Comparison of ENCODE assay signal across 8 cellular contexts in genomic region chr2:97697252-97698235, GRCh38. TPM values are rescaled to one million over a fixed set of nuclear protein-coding genes. Genes with fewer than 3 reads are reported as not detected.
DNase-seq lines count a peak whose midpoint lies in the region; ATAC-seq and TF ChIP-seq lines count a peak whose summit lies in the region.

No MANE protein-coding gene starts in this region.

- H3K27me3 ChIP-seq in ascending aorta = no peaks in the 10 kb centered on the region

- no peaks in the 10 kb centered on the region for H3K9me3 ChIP-seq in ascending aorta

- peak; percentile 78 for ATAC-seq in HG02642 (IDR thresholded peaks at IDR 0.05; ENCODE audit: poor library complexity, unreplicated experiment)
- peak; percentile 93 for ATAC-seq in left ventricle myocardium superior
- ATAC-seq in HG03095 (IDR thresholded peaks at IDR 0.05; ENCODE audit: unreplicated experiment) = no peak

- peak; percentile 94 for DNase-seq in DMS53 treated with DMSO at 0.1 percent for 48 hours (lab: John Stamatoyannopoulos, UW; ENCODE audit: unreplicated experiment)
- peak; percentile 73 for DNase-seq in NCI-H2081 treated with DMSO at 0.1 percent for 48 hours (lab: John Stamatoyannopoulos, UW)
- DNase-seq in T-helper 9 cell = peak; percentile 96
- peak; percentile 28 to 95 for DNase-seq in ascending aorta (ENCODE audit: low spot score in 2 of 2)
- DNase-seq in left ventricle myocardium superior = peak; percentile 95
- peak; percentile 36 for DNase-seq in retinal pigment epithelial cell (ENCODE audit: low read depth)

- H3K36me3 ChIP-seq in ascending aorta = no peaks in the 10 kb centered on the region

- peaks cover 0 to 2% of the 10 kb centered on the region in 2 donors for H3K4me1 ChIP-seq in ascending aorta

- H3K4me3 ChIP-seq in ascending aorta (no peak overlapping the region), retinal pigment epithelial cell (ENCODE audit: low read length) (no peak overlapping the region)

- H3K27ac ChIP-seq in ascending aorta = no peak overlapping the region

- intact Hi-C loops in ascending aorta (cut with DNase I) = loop anchor here (1.0 to 10.0 kb wide), 4 partner anchors 33 to 687 kb away; partner anchors contain the start of genes ACTR1B and COX5B
- intact Hi-C loops in left ventricle myocardium superior (cut with micrococcal nuclease) = loop anchor here (10.0 kb wide), 1 partner anchor 103 kb away; no protein-coding TSS in a partner anchor

- TF ChIP-seq CTCF in ascending aorta (IDR thresholded peaks at IDR 0.05) = peak; percentile 82 to 92 (median 91)
- TF ChIP-seq CTCF in retinal pigment epithelial cell (conservative IDR thresholded peaks at IDR 0.05; ENCODE audit: low read depth, low read length) = peak; percentile 86

RNA-seq across cellular contexts. Expression of gene ZAP70, which starts 15.8 kb away (rescaled TPM):
- total RNA-seq in ascending aorta (2.7 TPM), left ventricle myocardium superior (1.7 TPM)

RNA-seq across cellular contexts. Expression of gene C2orf92, which starts 28.0 kb away (rescaled TPM):
- total RNA-seq in ascending aorta = 4.6 TPM
- total RNA-seq in left ventricle myocardium superior = 2.3 TPM

RNA-seq across cellular contexts. Expression of gene ACTR1B, which starts 33.7 kb away (rescaled TPM):
- total RNA-seq in ascending aorta = 125 TPM
- total RNA-seq in left ventricle myocardium superior = 60.1 TPM

RNA-seq across cellular contexts. Expression of gene COX5B, which starts 51.7 kb away (rescaled TPM):
- total RNA-seq in ascending aorta (251 TPM), left ventricle myocardium superior (1,390 TPM)

Comparison
In these comparisons a context has a peak if more than half of its experiments do, and no peak if none do; other contexts are left out.
1. DNase-seq: peak in every context shown above with its lines; median percentile 96 in T-helper 9 cell; 95 in left ventricle myocardium superior; 94 in DMS53 treated with DMSO at 0.1 percent for 48 hours; 73 in NCI-H2081 treated with DMSO at 0.1 percent for 48 hours; 62 in ascending aorta; 36 in retinal pigment epithelial cell.